Comparison of ENCODE assay signal across 10 cellular contexts in genomic region chr2:133266926-133267590, GRCh38.
A peak's percentile ranks its signal among the peaks of the same experiment; 100 is the strongest.
DNase-seq lines count a peak whose midpoint lies in the region; ATAC-seq and TF ChIP-seq lines count a peak whose summit lies in the region.
"Had no signal": no experiment of that assay in that cellular context is flagged by ENCODE, and none has a peak within 500 bp of the region (broad histone marks: within the 10 kb centered on the region; RNA-seq: fewer than 3 reads in every experiment).

No MANE protein-coding gene starts in this region.

- peaks cover 10% of the 10 kb centered on the region for H3K4me1 ChIP-seq in mesodermal cell (ENCODE audit: control insufficient read depth, insufficient read depth, low read length, poor library complexity, severe bottlenecking)

- H3K36me3 ChIP-seq in MG63 (no peaks in the 10 kb centered on the region), mesodermal cell (ENCODE audit: control insufficient read depth, insufficient read depth, low read length) (no peaks in the 10 kb centered on the region)
- H3K36me3 ChIP-seq: adrenal gland had no signal

- intact Hi-C loops in dorsolateral prefrontal cortex (cut with DNase I): loop anchor here in 1 of 2 donors (10.0 kb wide), 3 partner anchors 298 to 578 kb away; partner anchors contain the start of gene NCKAP5

- H3K27ac ChIP-seq in dorsolateral prefrontal cortex (peak overlapping the region in 2 of 59 donors; percentile 36 to 60), mesodermal cell (ENCODE audit: low read depth, low read length, severe bottlenecking) (no peak overlapping the region)

- no peaks in the 10 kb centered on the region for H3K27me3 ChIP-seq in MG63
- peaks cover 0 to 6% (median 0%) of the 10 kb centered on the region in 45 donors for H3K27me3 ChIP-seq in dorsolateral prefrontal cortex
- H3K27me3 ChIP-seq: adrenal gland had no signal

- DNase-seq in AG08396 (ENCODE audit: low spot score) (peak; percentile 13), MG63 (no peak), dorsolateral prefrontal cortex (no peak)
- DNase-seq in activated CD4-positive, alpha-beta T cell treated with anti-CD3 and anti-CD28 coated beads, Interleukin-2, amount 50 U/mL, for 1 hour: no peak
- no peak for DNase-seq in activated CD8-positive, alpha-beta memory T cell treated with anti-CD3 and anti-CD28 coated beads for 24 hours
- no peak for DNase-seq in stimulated activated naive CD4-positive, alpha-beta T cell (lab: John Stamatoyannopoulos, UW)
- DNase-seq: DMS153 had no signal

- TF ChIP-seq CTCF in dorsolateral prefrontal cortex (IDR thresholded peaks at IDR 0.05 in 54 of 56, conservative IDR thresholded peaks at IDR 0.05 in 2 of 56; ENCODE audit: low read depth in 1 of 56, partially characterized antibody in 56 of 56): no peak

- ATAC-seq in HG03378 (IDR thresholded peaks at IDR 0.05; ENCODE audit: unreplicated experiment): no peak

- WGBS in mesodermal cell (ENCODE audit: insufficient coverage in 2 of 2), 2 experiments: 0 to 7% methylated on average over 3 to 4 of the region's 17 CpGs

- H3K9me3 ChIP-seq in MG63 (no peaks in the 10 kb centered on the region), mesodermal cell (ENCODE audit: control insufficient read depth, low read length) (no peaks in the 10 kb centered on the region)
- H3K9me3 ChIP-seq: adrenal gland had no signal

- H3K4me3 ChIP-seq in MG63 (peak overlapping the region; percentile 49), dorsolateral prefrontal cortex (peak overlapping the region; percentile 20 to 75 (median 61)), mesodermal cell (ENCODE audit: extremely low read depth, insufficient read depth, low read length, poor library complexity, severe bottlenecking) (peak overlapping the region; percentile 41)
